In the genomic region with DNA sequence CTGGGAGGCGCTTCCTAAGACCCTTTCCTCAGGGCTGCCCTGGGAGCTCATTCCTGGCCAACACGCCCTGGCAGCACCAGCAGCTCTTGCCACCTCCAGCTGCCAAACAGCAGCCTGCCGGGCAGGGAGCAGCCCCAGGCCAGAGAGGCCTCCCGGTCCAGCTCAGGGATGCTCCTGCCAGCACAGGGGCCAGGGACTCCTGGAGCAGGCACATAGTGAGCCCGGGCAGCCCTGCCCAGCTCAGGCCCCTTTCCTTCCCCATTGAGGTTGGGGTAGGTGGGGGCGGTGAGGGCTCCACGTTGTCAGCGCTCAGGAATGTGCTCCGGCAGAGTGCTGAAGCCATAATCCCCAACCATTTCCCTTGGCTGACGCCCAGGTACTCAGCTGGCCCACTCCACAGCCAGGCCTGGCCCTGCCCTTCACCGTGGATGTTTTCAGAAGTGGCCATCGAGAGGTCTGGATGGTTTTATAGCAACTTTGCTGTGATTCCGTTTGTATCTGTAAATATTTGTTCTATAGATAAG, we compare ENCODE assay signal across 8 cellular contexts. TPM values are rescaled to one million over a fixed set of nuclear protein-coding genes. Genes with fewer than 3 reads are reported as not detected.
A peak's percentile ranks its signal among the peaks of the same experiment; 100 is the strongest.
DNase-seq lines count a peak whose midpoint lies in the region; ATAC-seq, FAIRE-seq and TF ChIP-seq lines count a peak whose summit lies in the region.

No MANE protein-coding gene starts in this region.

- no peaks in the 10 kb centered on the region for H3K79me2 ChIP-seq in DND-41 (ENCODE audit: insufficient read depth, low read length)

- no peaks in the 10 kb centered on the region; the same call in 1 of the 2 replicates for H4K20me1 ChIP-seq in DND-41 (ENCODE audit: insufficient read depth, low read length)

- FAIRE-seq in RCC 7860 (lab: Jason Lieb, UNC): peak; percentile 89

- no peak overlapping the region for H3K4me2 ChIP-seq in DND-41 (ENCODE audit: insufficient read depth, low read length)

- H2AFZ ChIP-seq in DND-41 (ENCODE audit: low read depth, low read length): no peak overlapping the region

- no peak overlapping the region for H3K9ac ChIP-seq in DND-41 (ENCODE audit: low read depth, low read length)

- H3K4me3 ChIP-seq in DND-41 (ENCODE audit: low read depth in 1 of 2, low read length in 2 of 2) (no peak overlapping the region), fibroblast of pulmonary artery (replicated peaks; ENCODE audit: low read depth, low read length) (no peak overlapping the region)

- intact Hi-C loops in posterior vena cava (cut with DNase I): no loop called here

- H3K36me3 ChIP-seq in DND-41 (ENCODE audit: insufficient read depth, low read length): peaks cover 72% of the 10 kb centered on the region

- H3K9me3 ChIP-seq in DND-41 (ENCODE audit: insufficient read depth, low read length, severe bottlenecking): no peaks in the 10 kb centered on the region

- DNase-seq in DND-41: no peak
- DNase-seq in RCC 7860 (ENCODE audit: low spot score): peak; percentile 81
- DNase-seq in fibroblast of pulmonary artery (ENCODE audit: low read depth): peak; percentile 95
- DNase-seq in posterior vena cava (ENCODE audit: low spot score): peak; percentile 94
- DNase-seq in AML-193 (lab: John Stamatoyannopoulos, UW): no peak
- no peak for DNase-seq in globus pallidus (ENCODE audit: low spot score)

- no peaks in the 10 kb centered on the region for H3K27me3 ChIP-seq in DND-41 (ENCODE audit: insufficient read depth, low read length, poor library complexity)

- TF ChIP-seq CTCF in DND-41 (IDR thresholded peaks at IDR 0.05; ENCODE audit: borderline replicate concordance, extremely low read depth, low read length, poor library complexity, severe bottlenecking) (no peak), fibroblast of pulmonary artery (IDR thresholded peaks at IDR 0.05; ENCODE audit: low read length, missing control alignments) (no peak)

- H3K4me1 ChIP-seq in DND-41 (ENCODE audit: insufficient read depth, low read length): no peaks in the 10 kb centered on the region

- ATAC-seq in DND-41 (ENCODE audit: insufficient read depth, low read depth): peak; percentile 15
- ATAC-seq in GM21529 (IDR thresholded peaks at IDR 0.05; ENCODE audit: unreplicated experiment): no peak
- ATAC-seq in HG03469 (IDR thresholded peaks at IDR 0.05; ENCODE audit: unreplicated experiment): no peak

- H3K27ac ChIP-seq in DND-41 (ENCODE audit: low read length): no peak overlapping the region

RNA-seq across cellular contexts. Expression of gene SLC39A13, which starts 7.6 kb away (rescaled TPM):
- total RNA-seq in posterior vena cava: 10 to 100 TPM; 96.1 to 98.1 TPM

RNA-seq across cellular contexts. Expression of gene PSMC3, which starts 10.2 kb away (rescaled TPM):
- total RNA-seq in posterior vena cava: 100 to 1,000 TPM; 104 to 129 TPM

RNA-seq across cellular contexts. Expression of gene RAPSN, which starts 32.9 kb away (rescaled TPM):
- under 1 TPM; 0.33 to 0.69 TPM for total RNA-seq in posterior vena cava

RNA-seq across cellular contexts. Expression of gene SPI1, which starts 37.7 kb away (rescaled TPM):
- 10 to 100 TPM; 27.7 to 47.0 TPM for total RNA-seq in posterior vena cava

Comparison
In these comparisons a context has a peak if more than half of its experiments do, and no peak if none do; other contexts are left out.
1. DNase-seq: peak in RCC 7860 (single experiment), fibroblast of pulmonary artery (single experiment) and posterior vena cava (single experiment); none in DND-41 (single experiment), AML-193 (0 of 2) and globus pallidus (single experiment).